ENCODE assay signal across 8 cellular contexts in genomic region chr4:89024051-89024675, GRCh38. TPM values are rescaled to one million over a fixed set of nuclear protein-coding genes. Genes with fewer than 3 reads are reported as not detected.
DNase-seq lines count a peak whose midpoint lies in the region; ATAC-seq, FAIRE-seq and TF ChIP-seq lines count a peak whose summit lies in the region.

No MANE protein-coding gene starts in this region.

- DNase-seq in GDM1 (lab: John Stamatoyannopoulos, UW) (peak; percentile 62), HTR-8/SVneo (ENCODE audit: insufficient read length, low spot score) (peak; percentile 47), NT2/D1 (ENCODE audit: low read depth, low spot score) (peak; percentile 22), glomerular visceral epithelial cell (ENCODE audit: extremely low spot score) (peak; percentile 71), progenitor cell of endocrine pancreas (ENCODE audit: low spot score, unreplicated experiment) (peak; percentile 25)
- DNase-seq in activated naive CD4-positive, alpha-beta T cell treated with anti-CD3 and anti-CD28 coated beads for 36 hours: peak; percentile 71
- no peak for DNase-seq in activated effector memory CD4-positive, alpha-beta T cell treated with Interleukin-2 at 50 U/mL for 16 hours

- H3K36me3 Mint-ChIP-seq in activated naive CD4-positive, alpha-beta T cell treated with anti-CD3 and anti-CD28 coated beads for 36 hours (ENCODE audit: low read depth): no peaks in the 10 kb centered on the region
- peaks cover 2% of the 10 kb centered on the region for H3K36me3 Mint-ChIP-seq in progenitor cell of endocrine pancreas (ENCODE audit: insufficient read depth)

- FAIRE-seq in HTR-8/SVneo (lab: Jason Lieb, UNC): no peak

- no peak overlapping the region for H3K4me3 Mint-ChIP-seq in activated naive CD4-positive, alpha-beta T cell treated with anti-CD3 and anti-CD28 coated beads for 36 hours
- H3K4me3 Mint-ChIP-seq in progenitor cell of endocrine pancreas (ENCODE audit: low read depth): no peak overlapping the region

- intact Hi-C loops in activated naive CD4-positive, alpha-beta T cell treated with anti-CD3 and anti-CD28 coated beads for 36 hours (cut with micrococcal nuclease): loop anchor here (1.0 to 10.0 kb wide), 9 partner anchors 87 to 805 kb away; partner anchors contain the start of genes HERC6 and TIGD2

- no peaks in the 10 kb centered on the region for H3K4me1 ChIP-seq in NT2/D1 (ENCODE audit: insufficient read depth, insufficient read length)

- no peaks in the 10 kb centered on the region for H3K9me3 ChIP-seq in NT2/D1 (ENCODE audit: insufficient read depth, low read length)

- no peaks in the 10 kb centered on the region for H3K27me3 Mint-ChIP-seq in activated naive CD4-positive, alpha-beta T cell treated with anti-CD3 and anti-CD28 coated beads for 36 hours (ENCODE audit: low read depth)
- no peaks in the 10 kb centered on the region for H3K27me3 Mint-ChIP-seq in progenitor cell of endocrine pancreas

- peak; percentile 98 for ATAC-seq in GM21529 (IDR thresholded peaks at IDR 0.05; ENCODE audit: unreplicated experiment)

- peaks cover 4% of the 10 kb centered on the region for H3K4me1 Mint-ChIP-seq in activated naive CD4-positive, alpha-beta T cell treated with anti-CD3 and anti-CD28 coated beads for 36 hours (ENCODE audit: low read depth)
- peaks cover 20% of the 10 kb centered on the region for H3K4me1 Mint-ChIP-seq in progenitor cell of endocrine pancreas (ENCODE audit: low read depth)

- no peak overlapping the region for H3K27ac Mint-ChIP-seq in activated naive CD4-positive, alpha-beta T cell treated with anti-CD3 and anti-CD28 coated beads for 36 hours
- H3K27ac Mint-ChIP-seq in progenitor cell of endocrine pancreas: no peak overlapping the region

- H3K27me3 ChIP-seq in NT2/D1 (ENCODE audit: insufficient read depth, insufficient read length): no peaks in the 10 kb centered on the region

- TF ChIP-seq CTCF in progenitor cell of endocrine pancreas (IDR thresholded peaks at IDR 0.05; ENCODE audit: unreplicated experiment): peak; percentile 89

- no peaks in the 10 kb centered on the region for H3K9me3 Mint-ChIP-seq in activated naive CD4-positive, alpha-beta T cell treated with anti-CD3 and anti-CD28 coated beads for 36 hours
- no peaks in the 10 kb centered on the region for H3K9me3 Mint-ChIP-seq in progenitor cell of endocrine pancreas (ENCODE audit: low read depth)

- no peak overlapping the region for H3K9ac ChIP-seq in NT2/D1 (ENCODE audit: insufficient read length, low read depth)

- H3K36me3 ChIP-seq in NT2/D1 (ENCODE audit: insufficient read depth, insufficient read length, low read length): peaks cover 9% of the 10 kb centered on the region

- CTCF ChIA-PET in activated naive CD4-positive, alpha-beta T cell treated with anti-CD3 and anti-CD28 coated beads for 36 hours (lab: Charles Lee): interaction anchor here (0.6 to 6.3 kb wide), 33 partner anchors 13 to 497 kb away, joined by 3 to 161 read pairs (median 4); partner anchors contain the start of gene FAM13A

- no peak overlapping the region for H3K4me3 ChIP-seq in NT2/D1 (ENCODE audit: insufficient read length, low read depth)

RNA-seq across cellular contexts. Expression of gene FAM13A, which starts 32.8 kb away (rescaled TPM):
- total RNA-seq in activated naive CD4-positive, alpha-beta T cell treated with anti-CD3 and anti-CD28 coated beads for 36 hours: 1 to 10 TPM; 1.4 to 1.6 TPM
- total RNA-seq in progenitor cell of endocrine pancreas: 29.5 and 31.2 TPM in 2 replicates

Comparison
In these comparisons a context has a peak if more than half of its experiments do, and no peak if none do; other contexts are left out.
1. RNA of gene FAM13A, which starts 32.8 kb away (total RNA-seq): 29.5 to 31.2 TPM in progenitor cell of endocrine pancreas; 1.4 to 1.6 TPM in activated naive CD4-positive, alpha-beta T cell treated with anti-CD3 and anti-CD28 coated beads for 36 hours; every median in the first group is over 10 times any median in the second.